In the genomic region with DNA sequence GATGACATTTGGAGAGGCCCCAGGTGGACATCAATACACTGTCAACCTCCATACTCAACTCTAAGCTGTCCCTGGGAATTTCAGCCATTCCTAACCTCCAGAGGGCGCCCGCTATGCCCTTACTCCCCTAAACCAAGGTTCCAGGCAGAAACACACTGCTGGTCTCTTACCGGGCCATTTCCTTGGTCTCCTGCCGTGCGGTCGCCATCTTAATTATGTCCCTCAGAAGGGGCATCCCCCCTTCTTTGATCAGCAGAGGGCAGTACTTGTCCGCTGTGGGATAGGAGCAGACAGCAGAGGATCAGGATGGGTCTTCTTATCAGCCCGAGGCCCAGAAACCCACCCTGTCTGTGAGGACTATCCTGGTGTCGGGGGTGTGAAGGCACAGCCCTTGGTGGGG, we compare ENCODE assay signal across 8 cellular contexts. TPM values are rescaled to one million over a fixed set of nuclear protein-coding genes. Genes with fewer than 3 reads are reported as not detected.
DNase-seq lines count a peak whose midpoint lies in the region; ATAC-seq and TF ChIP-seq lines count a peak whose summit lies in the region.

No MANE protein-coding gene starts in this region.

- TF ChIP-seq CTCF in OCI-LY3 (IDR thresholded peaks at IDR 0.05; ENCODE audit: low read depth, low read length) = peak; percentile 62

- peaks cover 6% of the 10 kb centered on the region; the same call in 1 of the 2 replicates for H3K4me1 ChIP-seq in OCI-LY3 (ENCODE audit: low read length)

- ATAC-seq in left colon = peak; percentile 93
- no peak for ATAC-seq in HG02852 (IDR thresholded peaks at IDR 0.05; ENCODE audit: unreplicated experiment)

- H4K20me1 ChIP-seq in OCI-LY3 (ENCODE audit: insufficient read depth, low read length) = no peaks in the 10 kb centered on the region

- H3K36me3 ChIP-seq in OCI-LY3 (replicated peaks; ENCODE audit: low read depth, low read length) = no peaks in the 10 kb centered on the region

- peak overlapping the region; percentile 95 for H2AFZ ChIP-seq in OCI-LY3 (ENCODE audit: low read depth, low read length)

- DNase-seq in DMS153 treated with DMSO at 0.1 percent for 48 hours (lab: John Stamatoyannopoulos, UW; ENCODE audit: unreplicated experiment) (peak; percentile 49), HuH-7.5 (ENCODE audit: low spot score) (peak; percentile 93), cerebellum (ENCODE audit: low spot score) (peak; percentile 47), left colon (peak; percentile 74 to 85), superior temporal gyrus (ENCODE audit: extremely low spot score) (peak; percentile 68), activated gamma-delta T cell (lab: John Stamatoyannopoulos, UW) (no peak)

- no peaks in the 10 kb centered on the region for H3K27me3 ChIP-seq in OCI-LY3 (ENCODE audit: low read depth, low read length)

- peak overlapping the region; percentile 61 for H3K9ac ChIP-seq in OCI-LY3 (ENCODE audit: low read length)

- peak overlapping the region; percentile 75 for H3K4me3 ChIP-seq in OCI-LY3 (ENCODE audit: low read length)

- H3K27ac ChIP-seq in OCI-LY3 (ENCODE audit: low read length) = peak overlapping the region; percentile 12; the same call in 1 of the 2 replicates

- peak overlapping the region; percentile 98 for H3K4me2 ChIP-seq in OCI-LY3 (ENCODE audit: low read length)

- intact Hi-C loops in left colon (cut with DNase I, micrococcal nuclease) = no loop called here

- no peaks in the 10 kb centered on the region for H3K79me2 ChIP-seq in OCI-LY3 (ENCODE audit: low read length)

- H3K9me3 ChIP-seq in OCI-LY3 (ENCODE audit: insufficient read depth, low read length) = no peaks in the 10 kb centered on the region

RNA-seq across cellular contexts. Expression of gene ZDHHC12, which starts 9.3 kb away (rescaled TPM):
- total RNA-seq in cerebellum = 1.7 TPM
- 10 to 100 TPM; 76.2 to 82.5 TPM for total RNA-seq in left colon

RNA-seq across cellular contexts. Expression of gene PKN3, which starts 31.0 kb away (rescaled TPM):
- total RNA-seq in cerebellum (4.2 TPM), left colon (1 to 10 TPM; 4.2 to 5.4 TPM)

RNA-seq across cellular contexts. Expression of gene ZER1, which starts 38.5 kb away (rescaled TPM):
- total RNA-seq in cerebellum (21.8 TPM), left colon (10 to 100 TPM; 53.0 to 62.0 TPM)

RNA-seq across cellular contexts. Expression of gene SET, which starts 44.2 kb away (rescaled TPM):
- 254 TPM for total RNA-seq in cerebellum
- 100 to 1,000 TPM; 153 to 193 TPM for total RNA-seq in left colon

RNA-seq across cellular contexts. Expression of gene TBC1D13, which starts 53.8 kb away (rescaled TPM):
- total RNA-seq in cerebellum = 8.4 TPM
- 10 to 100 TPM; 21.9 to 24.4 TPM for total RNA-seq in left colon

Comparison
In these comparisons a context has a peak if more than half of its experiments do, and no peak if none do; other contexts are left out.
1. RNA of gene ZDHHC12, which starts 9.3 kb away (total RNA-seq): 76.2 to 82.5 TPM in left colon; 1.7 TPM in cerebellum (single experiment); every median in the first group is over 10 times any median in the second.